In genomic region chr3:36269274-36269673, GRCh38 we compare ENCODE assay signal across 30 cellular contexts.
"Had no signal": no experiment of that assay in that cellular context is flagged by ENCODE, and none has a peak within 500 bp of the region (broad histone marks: within the 10 kb centered on the region; RNA-seq: fewer than 3 reads in every experiment).

No MANE protein-coding gene starts in this region.

- H3K27ac Mint-ChIP-seq: activated CD4-positive, alpha-beta memory T cell treated with anti-CD3 and anti-CD28 coated beads, Interleukin-2, amount 10 ng/mL, durations not matched to agents 7 days and 5 days; activated CD4-positive, alpha-beta T cell treated with anti-CD3 and anti-CD28 coated beads, Interleukin-2, amount 10 ng/mL, durations not matched to agents 7 days and 5 days; activated naive CD4-positive, alpha-beta T cell treated with anti-CD3 and anti-CD28 coated beads, Interleukin-2, amount 10 ng/mL, durations not matched to agents 7 days and 5 days; activated naive CD4-positive, alpha-beta T cell treated with anti-CD3 and anti-CD28 coated beads, Interleukin-2, amount 50 U/mL, for 72 hours; activated naive CD8-positive, alpha-beta T cell treated with anti-CD3 and anti-CD28 coated beads, Interleukin-2, amount 10 ng/mL, durations not matched to agents 7 days and 5 days; activated T-cell treated with anti-CD3 and anti-CD28 coated beads, Interleukin-2, amount 50 U/mL, for 24 hours; activated T-cell treated with anti-CD3 and anti-CD28 coated beads, Interleukin-2, amount 50 U/mL, for 72 hours; dendritic cell treated with granulocyte-macrophage colony-stimulating factor and Interleukin-4, amounts not matched to agents 40 ng/mL and 50 ng/mL, for 4 days; effector memory CD8-positive, alpha-beta T cell; T-helper 17 cell; T-helper 2 cell treated with Interferon-gamma antibody and Interleukin-4, amounts not matched to agents 5 μg/mL and 100 μg/mL, for 36 hours had no signal

- DNase-seq: activated CD4-positive, alpha-beta memory T cell treated with anti-CD3 and anti-CD28 coated beads, Interleukin-2, amount 10 ng/mL, durations not matched to agents 7 days and 5 days; activated CD4-positive, alpha-beta T cell treated with anti-CD3 and anti-CD28 coated beads for 1 hour; activated CD4-positive, alpha-beta T cell treated with anti-CD3 and anti-CD28 coated beads for 4 hours; activated CD4-positive, alpha-beta T cell treated with anti-CD3 and anti-CD28 coated beads, Interleukin-2, amount 10 ng/mL, durations not matched to agents 7 days and 5 days; activated CD4-positive, alpha-beta T cell treated with anti-CD3 and anti-CD28 coated beads, Interleukin-2, amount 50 U/mL, for 4 hours; activated CD8-positive, alpha-beta memory T cell treated with anti-CD3 and anti-CD28 coated beads, Interleukin-2, amount 50 U/mL, for 48 hours; activated gamma-delta T cell; activated naive CD4-positive, alpha-beta T cell; activated naive CD4-positive, alpha-beta T cell treated with anti-CD3 and anti-CD28 coated beads, Interleukin-2, amount 10 ng/mL, durations not matched to agents 7 days and 5 days; activated naive CD8-positive, alpha-beta T cell treated with anti-CD3 and anti-CD28 coated beads, Interleukin-2, amount 10 ng/mL, durations not matched to agents 7 days and 5 days; activated T-cell treated with anti-CD3 and anti-CD28 coated beads for 4 hours; activated T-cell treated with anti-CD3 and anti-CD28 coated beads, Interleukin-2, amount 50 U/mL, for 24 hours; activated T-cell treated with anti-CD3 and anti-CD28 coated beads, Interleukin-2, amount 50 U/mL, for 72 hours; anterior cingulate cortex; brain microvascular endothelial cell; effector CD4-positive, alpha-beta T cell; effector memory CD8-positive, alpha-beta T cell; erythroblast; foreskin keratinocyte; gastrocnemius medialis; glutamatergic neuron; heart left ventricle; T-helper 17 cell; T1000 had no signal

- H3K36me3 Mint-ChIP-seq: activated naive CD4-positive, alpha-beta T cell treated with anti-CD3 and anti-CD28 coated beads, Interleukin-2, amount 10 ng/mL, durations not matched to agents 7 days and 5 days; activated naive CD4-positive, alpha-beta T cell treated with anti-CD3 and anti-CD28 coated beads, Interleukin-2, amount 50 U/mL, for 72 hours; activated naive CD8-positive, alpha-beta T cell treated with anti-CD3 and anti-CD28 coated beads, Interleukin-2, amount 10 ng/mL, durations not matched to agents 7 days and 5 days had no signal

- H3K27me3 ChIP-seq: brain microvascular endothelial cell, esophagus muscularis mucosa, foreskin keratinocyte, gastrocnemius medialis, heart left ventricle had no signal

- H3K9me3 Mint-ChIP-seq: activated CD4-positive, alpha-beta T cell treated with anti-CD3 and anti-CD28 coated beads, Interleukin-2, amount 10 ng/mL, durations not matched to agents 7 days and 5 days; activated naive CD4-positive, alpha-beta T cell treated with anti-CD3 and anti-CD28 coated beads, Interleukin-2, amount 10 ng/mL, durations not matched to agents 7 days and 5 days; activated T-cell treated with anti-CD3 and anti-CD28 coated beads, Interleukin-2, amount 50 U/mL, for 24 hours had no signal

- H3K9me3 ChIP-seq: esophagus muscularis mucosa, gastrocnemius medialis, heart left ventricle had no signal

- H3K36me3 ChIP-seq: brain microvascular endothelial cell, esophagus muscularis mucosa, gastrocnemius medialis, heart left ventricle had no signal

- H3K27me3 Mint-ChIP-seq: activated CD4-positive, alpha-beta memory T cell treated with anti-CD3 and anti-CD28 coated beads, Interleukin-2, amount 10 ng/mL, durations not matched to agents 7 days and 5 days; activated CD4-positive, alpha-beta T cell treated with anti-CD3 and anti-CD28 coated beads, Interleukin-2, amount 10 ng/mL, durations not matched to agents 7 days and 5 days; activated naive CD4-positive, alpha-beta T cell treated with anti-CD3 and anti-CD28 coated beads, Interleukin-2, amount 10 ng/mL, durations not matched to agents 7 days and 5 days; activated naive CD8-positive, alpha-beta T cell treated with anti-CD3 and anti-CD28 coated beads, Interleukin-2, amount 10 ng/mL, durations not matched to agents 7 days and 5 days; activated T-cell treated with anti-CD3 and anti-CD28 coated beads, Interleukin-2, amount 50 U/mL, for 24 hours; central memory CD8-positive, alpha-beta T cell; dendritic cell treated with granulocyte-macrophage colony-stimulating factor and Interleukin-4, amounts not matched to agents 40 ng/mL and 50 ng/mL, for 4 days; effector memory CD8-positive, alpha-beta T cell; T-helper 17 cell had no signal

- H3K4me1 Mint-ChIP-seq: activated CD4-positive, alpha-beta memory T cell treated with anti-CD3 and anti-CD28 coated beads, Interleukin-2, amount 10 ng/mL, durations not matched to agents 7 days and 5 days; activated CD4-positive, alpha-beta T cell treated with anti-CD3 and anti-CD28 coated beads, Interleukin-2, amount 10 ng/mL, durations not matched to agents 7 days and 5 days; activated naive CD4-positive, alpha-beta T cell treated with anti-CD3 and anti-CD28 coated beads, Interleukin-2, amount 10 ng/mL, durations not matched to agents 7 days and 5 days; activated naive CD8-positive, alpha-beta T cell treated with anti-CD3 and anti-CD28 coated beads, Interleukin-2, amount 10 ng/mL, durations not matched to agents 7 days and 5 days; central memory CD8-positive, alpha-beta T cell; T-helper 17 cell had no signal

- ATAC-seq: activated naive CD4-positive, alpha-beta T cell treated with anti-CD3 and anti-CD28 coated beads, Interleukin-2, amount 50 U/mL, for 72 hours; activated T-cell treated with anti-CD3 and anti-CD28 coated beads, Interleukin-2, amount 50 U/mL, for 72 hours; effector memory CD8-positive, alpha-beta T cell; foreskin keratinocyte; gastrocnemius medialis; heart left ventricle; T-helper 17 cell had no signal

- H3K4me3 ChIP-seq: coronary artery, esophagus muscularis mucosa, gastrocnemius medialis, heart left ventricle had no signal

- H3K27ac ChIP-seq: brain microvascular endothelial cell, coronary artery, esophagus muscularis mucosa, foreskin keratinocyte, gastrocnemius medialis, heart left ventricle had no signal

- H3K4me1 ChIP-seq: esophagus muscularis mucosa, foreskin keratinocyte, gastrocnemius medialis, heart left ventricle had no signal

- H3K4me3 Mint-ChIP-seq: activated CD4-positive, alpha-beta memory T cell treated with anti-CD3 and anti-CD28 coated beads, Interleukin-2, amount 10 ng/mL, durations not matched to agents 7 days and 5 days; activated CD4-positive, alpha-beta T cell treated with anti-CD3 and anti-CD28 coated beads, Interleukin-2, amount 10 ng/mL, durations not matched to agents 7 days and 5 days; activated naive CD4-positive, alpha-beta T cell treated with anti-CD3 and anti-CD28 coated beads, Interleukin-2, amount 10 ng/mL, durations not matched to agents 7 days and 5 days; activated naive CD8-positive, alpha-beta T cell treated with anti-CD3 and anti-CD28 coated beads, Interleukin-2, amount 10 ng/mL, durations not matched to agents 7 days and 5 days; activated T-cell treated with anti-CD3 and anti-CD28 coated beads, Interleukin-2, amount 50 U/mL, for 24 hours; activated T-cell treated with anti-CD3 and anti-CD28 coated beads, Interleukin-2, amount 50 U/mL, for 72 hours; central memory CD8-positive, alpha-beta T cell; dendritic cell treated with granulocyte-macrophage colony-stimulating factor and Interleukin-4, amounts not matched to agents 40 ng/mL and 50 ng/mL, for 4 days; effector memory CD8-positive, alpha-beta T cell; T-helper 17 cell; T-helper 2 cell treated with Interferon-gamma antibody and Interleukin-4, amounts not matched to agents 5 μg/mL and 100 μg/mL, for 36 hours had no signal
